26 cellular contexts compared by ENCODE assay signal in the genomic region with DNA sequence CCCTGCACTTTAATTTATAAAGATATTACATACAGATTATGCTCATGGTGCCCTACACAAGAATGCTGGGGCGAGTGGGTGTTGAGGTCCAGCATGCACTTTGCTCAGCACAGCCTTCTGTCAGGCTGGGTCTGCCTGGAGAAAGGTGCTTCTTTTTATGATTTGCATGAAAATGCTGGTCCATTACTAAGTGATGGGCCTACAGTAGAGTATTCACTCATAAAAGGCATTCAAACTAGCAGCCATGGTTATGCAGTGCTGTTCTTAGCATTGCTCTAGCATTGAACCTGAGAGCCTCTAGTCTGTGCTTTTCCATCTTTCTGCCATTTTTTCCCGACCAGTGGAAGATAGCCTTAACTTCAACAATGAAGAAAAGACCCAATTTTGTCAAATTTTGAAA. TPM values are rescaled to one million over a fixed set of nuclear protein-coding genes. Genes with fewer than 3 reads are reported as not detected.
DNase-seq lines count a peak whose midpoint lies in the region; ATAC-seq, FAIRE-seq and TF ChIP-seq lines count a peak whose summit lies in the region.
"Had no signal": no experiment of that assay in that cellular context is flagged by ENCODE, and none has a peak within 500 bp of the region (broad histone marks: within the 10 kb centered on the region; RNA-seq: fewer than 3 reads in every experiment).

No MANE protein-coding gene starts in this region.

- no peak overlapping the region for H3K23ac ChIP-seq in H1 (ENCODE audit: insufficient read length)

- H2BK5ac ChIP-seq in H1 (ENCODE audit: low read depth, low read length): no peak overlapping the region

- H3K56ac ChIP-seq in H1 (replicated peaks; ENCODE audit: insufficient read length, low read depth, low read length): no peak overlapping the region

- H3K27me3 ChIP-seq in GM23338 (ENCODE audit: insufficient read depth) (no peaks in the 10 kb centered on the region), Loucy (ENCODE audit: insufficient read depth, low read length, poor library complexity, severe bottlenecking) (no peaks in the 10 kb centered on the region), H1 (replicated peaks in 1 of 4; ENCODE audit: control insufficient read depth in 3 of 4, extremely low read depth in 1 of 4, insufficient read depth in 3 of 4, low read length in 3 of 4) (no peaks in the 10 kb centered on the region), skeletal muscle tissue (ENCODE audit: control insufficient read depth in 3 of 3, insufficient read depth in 3 of 3, low read length in 3 of 3) (no peaks in the 10 kb centered on the region)
- H3K27me3 ChIP-seq: BE2C; BLaER1 treated with 17β-estradiol and CSF1 and Interleukin-3, amounts not matched to agents 10 nM and 100 nM had no signal

- no peak overlapping the region for H3K14ac ChIP-seq in H1 (ENCODE audit: insufficient read length)

- peaks cover 1% of the 10 kb centered on the region for H3K27me3 Mint-ChIP-seq in GM23338 (ENCODE audit: insufficient read depth, low read depth, poor library complexity)
- H3K27me3 Mint-ChIP-seq: CD4-positive, alpha-beta T cell; CD8-positive, alpha-beta memory T cell had no signal

- ATAC-seq in GM23338: peak; percentile 73
- ATAC-seq in HG03045 (IDR thresholded peaks at IDR 0.05; ENCODE audit: unreplicated experiment): no peak
- ATAC-seq: A549, GM12878, HCT116 had no signal

- H4K20me1 ChIP-seq in GM23338 (replicated peaks; ENCODE audit: insufficient read depth) (0 out of 2 replicates have a peak, but pooled peaks cover 5% of the 10 kb centered on the region), Loucy (ENCODE audit: insufficient read depth, low read length, poor library complexity, severe bottlenecking) (no peaks in the 10 kb centered on the region), H1 (replicated peaks in 1 of 2; ENCODE audit: control insufficient read depth in 1 of 2, insufficient read depth in 2 of 2, low read length in 2 of 2) (peaks cover 0 to 1% of the 10 kb centered on the region in 2 experiments)
- H4K20me1 ChIP-seq: BLaER1 treated with 17β-estradiol and CSF1 and Interleukin-3, amounts not matched to agents 10 nM and 100 nM had no signal

- no peak overlapping the region for H4K8ac ChIP-seq in H1 (ENCODE audit: extremely low read depth, insufficient read depth, low read length)

- peak; percentile 27 for DNase-seq in GM23338 (ENCODE audit: low spot score)
- no peak for DNase-seq in H1 (ENCODE audit: low read depth in 1 of 2, low spot score in 2 of 2)
- DNase-seq in NCI-H1048 (lab: John Stamatoyannopoulos, UW): no peak
- DNase-seq in HCEC 1CT: no peak
- DNase-seq: 8988T; ACHN; AML-193; BE2C; CD4-positive, alpha-beta T cell; CD8-positive, alpha-beta memory T cell; DMS 273 treated with DMSO at 0.1 percent for 48 hours; DMS79; EL; GDM1; GM23248 had no signal

- H3K9me3 ChIP-seq in Loucy (ENCODE audit: insufficient read depth, low read depth, low read length): peaks cover 7% of the 10 kb centered on the region; the same call in 1 of the 2 replicates
- no peaks in the 10 kb centered on the region for H3K9me3 ChIP-seq in H1 (ENCODE audit: insufficient read depth in 2 of 2, low read depth in 1 of 2, low read length in 1 of 2)
- H3K9me3 ChIP-seq in skeletal muscle tissue (ENCODE audit: control insufficient read depth in 3 of 3, low read length in 3 of 3): no peaks in the 10 kb centered on the region
- H3K9me3 ChIP-seq: BE2C had no signal

- H3K36me3 Mint-ChIP-seq in GM23338 (ENCODE audit: low read depth): peaks cover 34% of the 10 kb centered on the region
- H3K36me3 Mint-ChIP-seq: CD14-positive monocyte had no signal

- H3K9ac ChIP-seq in Loucy (ENCODE audit: low read depth, low read length, poor library complexity, severe bottlenecking) (no peak overlapping the region), H1 (replicated peaks in 1 of 4; ENCODE audit: extremely low read depth in 1 of 4, low read depth in 3 of 4, low read length in 3 of 4) (no peak overlapping the region), skeletal muscle tissue (ENCODE audit: low read depth in 1 of 3, low read length in 3 of 3) (no peak overlapping the region)
- H3K9ac ChIP-seq: BLaER1 treated with 17β-estradiol and CSF1 and Interleukin-3, amounts not matched to agents 10 nM and 100 nM; GM23248 had no signal

- no peak overlapping the region for H2BK15ac ChIP-seq in H1 (ENCODE audit: low read length)

- H3K4me3 ChIP-seq in GM23338: peak overlapping the region; percentile 0; the same call in 1 of the 2 replicates
- peak overlapping the region; percentile 34 for H3K4me3 ChIP-seq in Loucy (ENCODE audit: low read length, poor library complexity, severe bottlenecking)
- no peak overlapping the region for H3K4me3 ChIP-seq in H1 (ENCODE audit: extremely low read depth in 1 of 4, insufficient read depth in 2 of 4, low read depth in 3 of 4, low read length in 4 of 4)
- H3K4me3 ChIP-seq in skeletal muscle tissue (ENCODE audit: low read length in 3 of 3): no peak overlapping the region
- H3K4me3 ChIP-seq: A549; BLaER1 treated with 17β-estradiol and CSF1 and Interleukin-3, amounts not matched to agents 10 nM and 100 nM; GM12878; GM23248 had no signal

- no peak overlapping the region for H2BK20ac ChIP-seq in H1 (ENCODE audit: low read length)

- no peak for TF ChIP-seq EP300 in H1 (IDR thresholded peaks at IDR 0.05; ENCODE audit: borderline replicate concordance in 1 of 2, low read depth in 2 of 2, low read length in 2 of 2)

- no peak overlapping the region for H3K4me3 Mint-ChIP-seq in GM23338
- H3K4me3 Mint-ChIP-seq: CD14-positive monocyte; CD4-positive, alpha-beta T cell; CD8-positive, alpha-beta memory T cell had no signal

- H3F3A ChIP-seq in GM23338 (replicated peaks; ENCODE audit: low read depth) (0 out of 2 replicates have a peak, but pooled peaks cover 4% of the 10 kb centered on the region), Loucy (ENCODE audit: low read depth) (peaks cover 3% of the 10 kb centered on the region; the same call in 1 of the 2 replicates)

- no peak overlapping the region for H3K4ac ChIP-seq in H1 (replicated peaks; ENCODE audit: insufficient read length, low read depth, low read length)

- H3K4me2 ChIP-seq in GM23338 (peak overlapping the region; percentile 62), Loucy (ENCODE audit: low read depth, low read length, poor library complexity, severe bottlenecking) (peak overlapping the region; percentile 58), H1 (ENCODE audit: insufficient read depth in 1 of 2, low read depth in 2 of 2, low read length in 2 of 2) (0 out of 4 replicates have a peak overlapping the region, but pooled peaks have one; percentile 6 to 13)
- H3K4me2 ChIP-seq: A549; BLaER1 treated with 17β-estradiol and CSF1 and Interleukin-3, amounts not matched to agents 10 nM and 100 nM had no signal

- TF ChIP-seq RAD21 in H1 (IDR thresholded peaks at IDR 0.05 in 1 of 2, conservative IDR thresholded peaks at IDR 0.05 in 1 of 2; ENCODE audit: low read depth in 2 of 2, low read length in 2 of 2): no peak

- 51% methylated on average over 2 of the region's 2 CpGs; no CpG with 5 or more reads in 1 of the 2 experiments for WGBS in H1 (ENCODE audit: extremely low coverage in 1 of 2, insufficient coverage in 1 of 2, insufficient read length in 1 of 2, insufficient replicate concordance in 2 of 2, low coverage in 1 of 2, low lambda C conversion rate in 2 of 2, missing lambda C conversion rate in 1 of 2), 2 experiments

- H2AFZ ChIP-seq in GM23338 (no peak overlapping the region), Loucy (ENCODE audit: low read length) (no peak overlapping the region), H1 (ENCODE audit: low read length) (no peak overlapping the region)
- H2AFZ ChIP-seq: GM23248 had no signal

- H3K79me2 ChIP-seq in GM23338 (replicated peaks; ENCODE audit: insufficient read depth) (peaks cover 8% of the 10 kb centered on the region; the same call in 1 of the 2 replicates), Loucy (ENCODE audit: insufficient read depth, low read length) (peaks cover 9% of the 10 kb centered on the region; the same call in 1 of the 2 replicates), H1 (ENCODE audit: control insufficient read depth in 1 of 2, insufficient read depth in 2 of 2, low read length in 2 of 2) (peaks cover 0 to 10% of the 10 kb centered on the region in 2 experiments; a peak in 2 of 4 replicates)

- CTCF ChIA-PET in H1 (lab: Charles Lee; ENCODE audit: partially characterized antibody): interaction anchor here (0.6 kb wide), 1 partner anchor 84 kb away, joined by 3 read pairs; no protein-coding TSS in a partner anchor

- TF ChIP-seq CTCF in GM23338 (conservative IDR thresholded peaks at IDR 0.05; ENCODE audit: low read depth in 2 of 2) (no peak), Loucy (conservative IDR thresholded peaks at IDR 0.05; ENCODE audit: low read length) (no peak), H1 (IDR thresholded peaks at IDR 0.05; ENCODE audit: control extremely low read depth in 1 of 3, insufficient read depth in 1 of 3, low read depth in 1 of 3, low read length in 3 of 3) (no peak)

- H3K27ac ChIP-seq in GM23338 (ENCODE audit: low read depth) (no peak overlapping the region), H1 (ENCODE audit: low read depth, low read length) (no peak overlapping the region), skeletal muscle tissue (ENCODE audit: low read depth, low read length) (peak overlapping the region; percentile 71)
- H3K27ac ChIP-seq: A549; BLaER1 treated with 17β-estradiol and CSF1 and Interleukin-3, amounts not matched to agents 10 nM and 100 nM; GM23248 had no signal

- no peak overlapping the region for H3K18ac ChIP-seq in H1 (ENCODE audit: extremely low read depth, low read length)

- H3K36me3 ChIP-seq in GM23338 (ENCODE audit: insufficient read depth): no peaks in the 10 kb centered on the region
- H3K36me3 ChIP-seq in Loucy (ENCODE audit: insufficient read depth, low read length): no peaks in the 10 kb centered on the region
- peaks cover 0 to 6% (median 0%) of the 10 kb centered on the region in 4 experiments; a peak in 3 of 8 replicates for H3K36me3 ChIP-seq in H1 (ENCODE audit: control insufficient read depth in 2 of 4, insufficient read depth in 4 of 4, low read length in 3 of 4)
- no peaks in the 10 kb centered on the region for H3K36me3 ChIP-seq in skeletal muscle tissue (ENCODE audit: control insufficient read depth in 3 of 3, insufficient read depth in 3 of 3, low read length in 3 of 3)
- H3K36me3 ChIP-seq: BE2C had no signal

- H3K4me1 ChIP-seq in GM23338 (ENCODE audit: insufficient read depth) (peaks cover 38% of the 10 kb centered on the region), Loucy (ENCODE audit: insufficient read depth, low read length, poor library complexity, severe bottlenecking) (peaks cover 17% of the 10 kb centered on the region), H1 (replicated peaks in 1 of 4; ENCODE audit: control insufficient read depth in 3 of 4, insufficient read depth in 4 of 4, low read length in 3 of 4) (peaks cover 2 to 12% (median 5%) of the 10 kb centered on the region in 4 experiments; a peak in 4 of 7 replicates), skeletal muscle tissue (ENCODE audit: control insufficient read depth in 3 of 3, insufficient read depth in 3 of 3, low read length in 3 of 3) (peaks cover 6 to 8% (median 8%) of the 10 kb centered on the region in 3 donors)
- H3K4me1 ChIP-seq: A549, BE2C had no signal

- POLR2A ChIA-PET in H1 (lab: Charles Lee; ENCODE audit: partially characterized antibody): interaction anchor here (1.9 to 7.4 kb wide), 2 partner anchors 11 kb away, joined by 9 to 58 read pairs; partner anchors contain the start of genes LNP1 and TOMM70

- H2AK5ac ChIP-seq in H1 (ENCODE audit: low read depth, low read length): no peak overlapping the region

- H3K23me2 ChIP-seq in H1 (ENCODE audit: low read depth, low read length): no peaks in the 10 kb centered on the region

- H3K79me1 ChIP-seq in H1 (ENCODE audit: low read depth, low read length): 0 out of 2 replicates have a peak, but pooled peaks cover under 1% of the 10 kb centered on the region

- H3K4me1 Mint-ChIP-seq in GM23338: peaks cover 43% of the 10 kb centered on the region
- H3K4me1 Mint-ChIP-seq: CD8-positive, alpha-beta memory T cell had no signal

- no peak overlapping the region for H2BK120ac ChIP-seq in H1 (replicated peaks; ENCODE audit: low read depth, low read length)

- no peak for TF ChIP-seq POLR2A in H1 (IDR thresholded peaks at IDR 0.05; ENCODE audit: control extremely low read depth in 1 of 2, low read depth in 2 of 2, low read length in 2 of 2)

- no peak overlapping the region for H2BK12ac ChIP-seq in H1 (ENCODE audit: low read depth, low read length)

- H3K9me2 ChIP-seq in GM23338 (ENCODE audit: insufficient read depth) (no peaks in the 10 kb centered on the region), Loucy (replicated peaks; ENCODE audit: low read depth, low read length) (no peaks in the 10 kb centered on the region)

- FAIRE-seq in H1 (lab: Jason Lieb, UNC): no peak
- FAIRE-seq: D721Med, GM12878, GM19239, H54 had no signal

- no peak overlapping the region for H4K91ac ChIP-seq in H1 (replicated peaks; ENCODE audit: insufficient read length, low read length)

- H3K9me3 Mint-ChIP-seq in GM23338: peaks cover 3% of the 10 kb centered on the region; the same call in 2 of the 3 replicates

- no peak overlapping the region for H3K27ac Mint-ChIP-seq in GM23338
- H3K27ac Mint-ChIP-seq: CD14-positive monocyte; CD4-positive, alpha-beta T cell had no signal

- H4K5ac ChIP-seq in H1 (ENCODE audit: insufficient read length, low read depth, low read length): no peak overlapping the region

RNA-seq across cellular contexts. Expression of gene LNP1, which starts 12.3 kb away (rescaled TPM):
- 5.3 and 6.7 TPM in 2 replicates for total RNA-seq in GM23338 (2014; rRNA removed; shearing (Covaris generic))
- polyA plus RNA-seq in GM23338 (2016; fragmentation: Nextera tagmentation; extraction: Ambion mirVana) (3.8 and 4.7 TPM in 2 replicates), H1 (2011; rRNA removed) (6.6 and 7.8 TPM in 2 replicates)
- 8.0 and 8.7 TPM in 2 replicates for total RNA-seq in H1 (2021; fragmentation: NEBNext Ultra II Directional; extraction: Animal tissue kit (Norgen Biotek cat#: 25700))
- polyA plus RNA-seq in H1 (2011; cell fraction: cytosol; rRNA removed): 10.4 TPM
- polyA plus RNA-seq in H1 (2011; cell fraction: nucleus; rRNA removed): 5.7 TPM
- 5.6 to 6.8 TPM (median 6.1 TPM) in 4 replicates for polyA plus RNA-seq in H1 (2012, experiment 1 of 2)
- 1.7 TPM for polyA plus RNA-seq in H1 (2012, experiment 2 of 2)
- 7.4 TPM for polyA plus RNA-seq in H1 (2013, experiment 1 of 2)
- 6.5 TPM for polyA plus RNA-seq in H1 (2013, experiment 2 of 2)
- 10.8 and 13.4 TPM in 2 replicates for polyA minus RNA-seq in H1 (2011; rRNA and poly(A)+ RNA removed)
- polyA minus RNA-seq in H1 (2011; cell fraction: cytosol; rRNA and poly(A)+ RNA removed): 5.1 TPM
- polyA minus RNA-seq in H1 (2011; cell fraction: nucleus; rRNA and poly(A)+ RNA removed): 23.6 TPM
- 7.3 TPM for total RNA-seq in skeletal muscle tissue

RNA-seq across cellular contexts. Expression of gene TOMM70, which starts 12.7 kb away (rescaled TPM):
- total RNA-seq in GM23338 (2014; rRNA removed; shearing (Covaris generic)): 66.8 and 67.5 TPM in 2 replicates
- polyA plus RNA-seq in GM23338 (2016; fragmentation: Nextera tagmentation; extraction: Ambion mirVana) (26.5 and 29.5 TPM in 2 replicates), H1 (2011; rRNA removed) (7.5 and 10.9 TPM in 2 replicates)
- total RNA-seq in H1 (2021; fragmentation: NEBNext Ultra II Directional; extraction: Animal tissue kit (Norgen Biotek cat#: 25700)): 51.2 and 52.1 TPM in 2 replicates
- 18.0 TPM for polyA plus RNA-seq in H1 (2011; cell fraction: cytosol; rRNA removed)
- polyA plus RNA-seq in H1 (2011; cell fraction: nucleus; rRNA removed): 8.2 TPM
- polyA plus RNA-seq in H1 (2012, experiment 1 of 2): 20.1 to 37.0 TPM (median 24.4 TPM) in 4 replicates
- polyA plus RNA-seq in H1 (2012, experiment 2 of 2): 5.4 TPM
- polyA plus RNA-seq in H1 (2013, experiment 1 of 2): 26.4 TPM
- polyA plus RNA-seq in H1 (2013, experiment 2 of 2): 26.1 TPM
- polyA minus RNA-seq in H1 (2011; rRNA and poly(A)+ RNA removed): 25.5 and 31.4 TPM in 2 replicates
- polyA minus RNA-seq in H1 (2011; cell fraction: cytosol; rRNA and poly(A)+ RNA removed): 28.5 TPM
- polyA minus RNA-seq in H1 (2011; cell fraction: nucleus; rRNA and poly(A)+ RNA removed): 28.7 TPM
- total RNA-seq in skeletal muscle tissue: 59.0 TPM

Comparison
In these comparisons a context has a peak if more than half of its experiments do, and no peak if none do; other contexts are left out.
1. H3K4me2 ChIP-seq: peak in every context shown above with its lines; median percentile 62 in GM23338; 58 in Loucy; 10 in H1.
2. H3K4me3 ChIP-seq: peak in GM23338 (single experiment) and Loucy (single experiment); none in H1 (0 of 4) and skeletal muscle tissue (0 of 3).